Comparison of ENCODE assay signal across 1 cellular context in genomic region chr11:63986156-63986931, GRCh38.
TF ChIP-seq lines count a peak whose summit lies in the region.

TSS of gene OTUB1 (plus strand) at chr11:63986438. CDS start at chr11:63986457, 19 bp downstream.

TF ChIP-seq in K562, 482 proteins besides CTCF, POLR2A, EP300 and RAD21 (continued from another document and continues in another):
- TF ChIP-seq ZNF609 (CRISPR knock-in tag; IDR thresholded peaks at IDR 0.05; ENCODE audit: borderline replicate concordance) (no peak), PBX2 (CRISPR knock-in tag; IDR thresholded peaks at IDR 0.05; ENCODE audit: low read depth) (no peak), PBX2 (tag; conservative IDR thresholded peaks at IDR 0.05; ENCODE audit: low read depth) (no peak), SMAD3 (CRISPR knock-in tag; conservative IDR thresholded peaks at IDR 0.05) (no peak), ZNF41 (CRISPR knock-in tag; conservative IDR thresholded peaks at IDR 0.05) (no peak), ZNF592 (IDR thresholded peaks at IDR 0.05) (no peak), HSF4 (CRISPR knock-in tag; IDR thresholded peaks at IDR 0.05; ENCODE audit: borderline replicate concordance) (no peak), MAZ (CRISPR knock-in tag; conservative IDR thresholded peaks at IDR 0.05 in 1 of 2, IDR thresholded peaks at IDR 0.05 in 1 of 2) (peak; percentile 91 to 95), TBP (optimal IDR thresholded peaks at IDR 0.05; ENCODE audit: low read depth, low read length) (peak; percentile 91), HNRNPL (IDR thresholded peaks at IDR 0.05; ENCODE audit: low read depth, low read length) (no peak), ZNF583 (CRISPR knock-in tag; IDR thresholded peaks at IDR 0.05) (no peak), FOS (IDR thresholded peaks at IDR 0.05; ENCODE audit: extremely low read depth, insufficient read length) (no peak), SIN3A (IDR thresholded peaks at IDR 0.05; ENCODE audit: borderline replicate concordance in 2 of 2, control insufficient read depth in 1 of 2, low read depth in 2 of 2, low read length in 2 of 2) (peak in 1 of 2 experiments; percentile 78; a peak in 1 of 4 replicates), MTF1 (CRISPR knock-in tag; IDR thresholded peaks at IDR 0.05; ENCODE audit: borderline replicate concordance) (no peak), MTA2 (IDR thresholded peaks at IDR 0.05; ENCODE audit: low read depth) (0 out of 2 replicates have a peak, but pooled peaks have one; percentile 21), FOXA3 (CRISPR knock-in tag; conservative IDR thresholded peaks at IDR 0.05 in 1 of 2, IDR thresholded peaks at IDR 0.05 in 1 of 2) (no peak), ZNF232 (CRISPR knock-in tag; IDR thresholded peaks at IDR 0.05) (no peak), ZNF121 (CRISPR knock-in tag; conservative IDR thresholded peaks at IDR 0.05) (no peak), NR4A1 (CRISPR knock-in tag; IDR thresholded peaks at IDR 0.05) (no peak), NR4A1 (tag; IDR thresholded peaks at IDR 0.05) (no peak), MYBL2 (IDR thresholded peaks at IDR 0.05; ENCODE audit: low read depth) (no peak), MYBL2 (CRISPR knock-in tag; IDR thresholded peaks at IDR 0.05; ENCODE audit: borderline replicate concordance) (no peak), KLF1 (tag; IDR thresholded peaks at IDR 0.05) (peak; percentile 55; the same call in 1 of the 2 replicates), ZNF695 (CRISPR knock-in tag; IDR thresholded peaks at IDR 0.05) (no peak), KLF10 (CRISPR knock-in tag; IDR thresholded peaks at IDR 0.05) (no peak), CHAMP1 (IDR thresholded peaks at IDR 0.05) (no peak), CEBPB (tag; IDR thresholded peaks at IDR 0.05) (no peak), POLR2H (tag; IDR thresholded peaks at IDR 0.05; ENCODE audit: low read depth) (no peak; the same call in 1 of the 2 replicates), MTA3 (IDR thresholded peaks at IDR 0.05; ENCODE audit: borderline replicate concordance) (peak; percentile 49; the same call in 1 of the 2 replicates), ZNF518B (CRISPR knock-in tag; IDR thresholded peaks at IDR 0.05) (no peak), ZMIZ1 (IDR thresholded peaks at IDR 0.05; ENCODE audit: low read depth in 2 of 2, low read length in 2 of 2) (peak in 1 of 2 experiments; percentile 41; a peak in 1 of 4 replicates), HLTF (IDR thresholded peaks at IDR 0.05) (no peak), BCL6 (CRISPR knock-in tag; IDR thresholded peaks at IDR 0.05) (no peak), SIRT6 (IDR thresholded peaks at IDR 0.05; ENCODE audit: low read depth, low read length) (no peak), ZNF57 (CRISPR knock-in tag; IDR thresholded peaks at IDR 0.05) (no peak), GTF2A2 (tag; IDR thresholded peaks at IDR 0.05) (no peak), HES1 (IDR thresholded peaks at IDR 0.05; ENCODE audit: low read depth) (no peak), CREM (IDR thresholded peaks at IDR 0.05; ENCODE audit: low read depth) (peak; percentile 34; the same call in 1 of the 2 replicates), TAF7 (tag; IDR thresholded peaks at IDR 0.05) (peak; percentile 94), TCF7L2 (IDR thresholded peaks at IDR 0.05; ENCODE audit: low read depth, low read length) (no peak), XRCC5 (IDR thresholded peaks at IDR 0.05; ENCODE audit: low read depth, low read length) (no peak), RBBP5 (IDR thresholded peaks at IDR 0.05; ENCODE audit: borderline replicate concordance, insufficient read depth, low read length, poor library complexity, severe bottlenecking) (peak; percentile 90)
